Comparison of ENCODE assay signal across 23 cellular contexts in genomic region chr2:159251296-159252173, GRCh38. TPM values are rescaled to one million over a fixed set of nuclear protein-coding genes. Genes with fewer than 3 reads are reported as not detected.
A peak's percentile ranks its signal among the peaks of the same experiment; 100 is the strongest.
DNase-seq lines count a peak whose midpoint lies in the region; ATAC-seq and TF ChIP-seq lines count a peak whose summit lies in the region.
"Had no signal": no experiment of that assay in that cellular context is flagged by ENCODE, and none has a peak within 500 bp of the region (broad histone marks: within the 10 kb centered on the region; RNA-seq: fewer than 3 reads in every experiment).

No MANE protein-coding gene starts in this region.

- H3K4me1 Mint-ChIP-seq in endothelial cell (ENCODE audit: unreplicated experiment): peaks cover 4% of the 10 kb centered on the region
- no peaks in the 10 kb centered on the region for H3K4me1 Mint-ChIP-seq in stimulated activated effector memory CD8-positive, alpha-beta T cell treated with anti-CD3 and anti-CD28 coated beads, Interleukin-12 subunit alpha, Interleukin-12 subunit beta, amount 100 ng/mL, for 72 hours
- H3K4me1 Mint-ChIP-seq: activated T-helper 17 cell treated with anti-CD3 and anti-CD28 coated beads, Interleukin-2, amount 50 U/mL, for 72 hours had no signal

- peak; percentile 48 for ATAC-seq in stimulated activated effector memory CD8-positive, alpha-beta T cell treated with anti-CD3 and anti-CD28 coated beads, Interleukin-12 subunit alpha, Interleukin-12 subunit beta, amount 100 ng/mL, for 72 hours
- ATAC-seq in HG03097 (IDR thresholded peaks at IDR 0.05; ENCODE audit: low FRiP score, unreplicated experiment): no peak
- ATAC-seq: activated T-helper 17 cell treated with anti-CD3 and anti-CD28 coated beads, Interleukin-2, amount 50 U/mL, for 72 hours had no signal

- H3K27ac Mint-ChIP-seq in endothelial cell (ENCODE audit: unreplicated experiment): peak overlapping the region; percentile 20
- no peak overlapping the region for H3K27ac Mint-ChIP-seq in stimulated activated effector memory CD8-positive, alpha-beta T cell treated with anti-CD3 and anti-CD28 coated beads, Interleukin-12 subunit alpha, Interleukin-12 subunit beta, amount 100 ng/mL, for 72 hours
- H3K27ac Mint-ChIP-seq: activated B cell treated with CpG ODN at 0.5 μM for 24 hours; activated naive CD8-positive, alpha-beta T cell; activated T-helper 17 cell treated with anti-CD3 and anti-CD28 coated beads, Interleukin-2, amount 50 U/mL, for 72 hours; CD4-positive, alpha-beta T cell had no signal

- H3K4me3 Mint-ChIP-seq in endothelial cell (ENCODE audit: unreplicated experiment): no peak overlapping the region
- no peak overlapping the region for H3K4me3 Mint-ChIP-seq in stimulated activated effector memory CD8-positive, alpha-beta T cell treated with anti-CD3 and anti-CD28 coated beads, Interleukin-12 subunit alpha, Interleukin-12 subunit beta, amount 100 ng/mL, for 72 hours
- H3K4me3 Mint-ChIP-seq: activated B cell treated with CpG ODN at 0.5 μM for 24 hours; activated naive CD8-positive, alpha-beta T cell; activated T-helper 17 cell treated with anti-CD3 and anti-CD28 coated beads, Interleukin-2, amount 50 U/mL, for 72 hours; CD4-positive, alpha-beta T cell had no signal

- DNase-seq in COLO829 (ENCODE audit: low spot score) (peak; percentile 49), endothelial cell (ENCODE audit: low spot score) (no peak), HK-2 (ENCODE audit: unreplicated experiment) (no peak), caudate nucleus (lab: John Stamatoyannopoulos, UW) (no peak)
- peak; percentile 49 for DNase-seq in Jurkat, Clone E6-1 (ENCODE audit: low read depth, low spot score)
- DNase-seq in stimulated activated effector memory CD8-positive, alpha-beta T cell treated with anti-CD3 and anti-CD28 coated beads, Interleukin-12 subunit alpha, Interleukin-12 subunit beta, amount 100 ng/mL, for 72 hours (ENCODE audit: low spot score in 2 of 2): no peak
- DNase-seq: activated B cell treated with CpG ODN at 0.5 μM for 24 hours; activated CD4-positive, alpha-beta T cell treated with anti-CD3 and anti-CD28 coated beads, Interleukin-2, amount 50 U/mL, for 4 hours; activated CD8-positive, alpha-beta memory T cell treated with anti-CD3 and anti-CD28 coated beads, Interleukin-2, amount 50 U/mL, for 4 hours; CD4-positive, alpha-beta T cell; cerebellar nuclear complex; DMS153; dorsolateral prefrontal cortex; head of caudate nucleus; mesendoderm; NCI-H1105 treated with DMSO at 0.1 percent for 48 hours; NCI-H446 treated with DMSO at 0.1 percent for 48 hours; substantia nigra; T-helper 9 cell; uterus had no signal

- H3K27ac ChIP-seq in caudate nucleus (ENCODE audit: low read depth, low read length): no peak overlapping the region

- peaks cover 4% of the 10 kb centered on the region for H3K27me3 Mint-ChIP-seq in endothelial cell (ENCODE audit: unreplicated experiment)
- H3K27me3 Mint-ChIP-seq: activated B cell treated with CpG ODN at 0.5 μM for 24 hours; activated naive CD8-positive, alpha-beta T cell; activated T-helper 17 cell treated with anti-CD3 and anti-CD28 coated beads, Interleukin-2, amount 50 U/mL, for 72 hours; CD4-positive, alpha-beta T cell had no signal

- H3K9me3 Mint-ChIP-seq in endothelial cell (ENCODE audit: unreplicated experiment): no peaks in the 10 kb centered on the region
- no peaks in the 10 kb centered on the region for H3K9me3 Mint-ChIP-seq in stimulated activated effector memory CD8-positive, alpha-beta T cell treated with anti-CD3 and anti-CD28 coated beads, Interleukin-12 subunit alpha, Interleukin-12 subunit beta, amount 100 ng/mL, for 72 hours
- H3K9me3 Mint-ChIP-seq: activated B cell treated with CpG ODN at 0.5 μM for 24 hours; activated T-helper 17 cell treated with anti-CD3 and anti-CD28 coated beads, Interleukin-2, amount 50 U/mL, for 72 hours; CD4-positive, alpha-beta T cell had no signal

- peaks cover 5% of the 10 kb centered on the region for H3K36me3 Mint-ChIP-seq in endothelial cell (ENCODE audit: low read depth, unreplicated experiment)
- peaks cover 6% of the 10 kb centered on the region for H3K36me3 Mint-ChIP-seq in stimulated activated effector memory CD8-positive, alpha-beta T cell treated with anti-CD3 and anti-CD28 coated beads, Interleukin-12 subunit alpha, Interleukin-12 subunit beta, amount 100 ng/mL, for 72 hours

- no peak overlapping the region for H3K4me3 ChIP-seq in Jurkat, Clone E6-1 (ENCODE audit: low read length)
- H3K4me3 ChIP-seq: uterus had no signal

- no peak for TF ChIP-seq CTCF in endothelial cell (IDR thresholded peaks at IDR 0.05; ENCODE audit: unreplicated experiment)

RNA-seq across cellular contexts. Expression of gene WDSUB1, which starts 35.0 kb away (rescaled TPM):
- 13.6 TPM for polyA plus RNA-seq in Jurkat, Clone E6-1 (2012; ENCODE audit: insufficient read depth, insufficient read length)
- 5.4 TPM for total RNA-seq in endothelial cell (ENCODE audit: unreplicated experiment)

Comparison
In these comparisons a context has a peak if more than half of its experiments do, and no peak if none do; other contexts are left out.
1. DNase-seq: peak in COLO829 (single experiment) and Jurkat, Clone E6-1 (single experiment); none in endothelial cell (single experiment), stimulated activated effector memory CD8-positive, alpha-beta T cell treated with anti-CD3 and anti-CD28 coated beads, Interleukin-12 subunit alpha, Interleukin-12 subunit beta, amount 100 ng/mL, for 72 hours (0 of 2), HK-2 (single experiment) and caudate nucleus (0 of 61).